1 cellular context compared by ENCODE assay signal in genomic region chr13:40600145-40600751, GRCh38.
TF ChIP-seq lines count a peak whose summit lies in the region.

No MANE protein-coding gene starts in this region.

TF ChIP-seq in GM23338, 12 proteins besides CTCF, POLR2A, EP300 and RAD21 (continued from another document):
- TF ChIP-seq REST (IDR thresholded peaks at IDR 0.05; ENCODE audit: unreplicated experiment) (no peak), EZH2phosphoT487 (IDR thresholded peaks at IDR 0.05; ENCODE audit: unreplicated experiment) (no peak)
